ENCODE assay signal across 14 cellular contexts in genomic region chr17:6994118-6994598, GRCh38. TPM values are rescaled to one million over a fixed set of nuclear protein-coding genes. Genes with fewer than 3 reads are reported as not detected.
"Had no signal": no experiment of that assay in that cellular context is flagged by ENCODE, and none has a peak within 500 bp of the region (broad histone marks: within the 10 kb centered on the region; RNA-seq: fewer than 3 reads in every experiment).

No MANE protein-coding gene starts in this region.

- H3K4me1 Mint-ChIP-seq: activated CD4-positive, alpha-beta T cell treated with anti-CD3 and anti-CD28 coated beads for 36 hours; activated naive CD8-positive, alpha-beta T cell treated with anti-CD3 and anti-CD28 coated beads for 36 hours had no signal

- H3K4me3 ChIP-seq: pancreas, testis had no signal

- H3K9me3 Mint-ChIP-seq: activated CD4-positive, alpha-beta memory T cell treated with anti-CD3 and anti-CD28 coated beads for 36 hours; activated naive CD8-positive, alpha-beta T cell treated with anti-CD3 and anti-CD28 coated beads for 36 hours; activated T-cell treated with anti-CD3 and anti-CD28 coated beads, Interleukin-2, amount 50 U/mL, for 4 hours; stimulated activated naive CD8-positive, alpha-beta T cell treated with anti-CD3 and anti-CD28 coated beads, Interleukin-15, Interleukin-2, amounts not matched to agents 100 ng/mL and 50 ng/mL, for 24 hours had no signal

- H3K27ac Mint-ChIP-seq: activated CD4-positive, alpha-beta memory T cell treated with anti-CD3 and anti-CD28 coated beads for 36 hours; activated CD4-positive, alpha-beta T cell treated with anti-CD3 and anti-CD28 coated beads for 36 hours; activated naive CD8-positive, alpha-beta T cell treated with anti-CD3 and anti-CD28 coated beads for 36 hours; stimulated activated naive CD8-positive, alpha-beta T cell treated with anti-CD3 and anti-CD28 coated beads, Interleukin-15, Interleukin-2, amounts not matched to agents 100 ng/mL and 50 ng/mL, for 24 hours had no signal

- H3K27ac ChIP-seq: foreskin keratinocyte, pancreas, testis had no signal

- H3K27me3 Mint-ChIP-seq: activated CD4-positive, alpha-beta memory T cell treated with anti-CD3 and anti-CD28 coated beads for 36 hours; activated CD4-positive, alpha-beta T cell treated with anti-CD3 and anti-CD28 coated beads for 36 hours; activated naive CD8-positive, alpha-beta T cell treated with anti-CD3 and anti-CD28 coated beads for 36 hours; stimulated activated naive CD8-positive, alpha-beta T cell treated with anti-CD3 and anti-CD28 coated beads, Interleukin-15, Interleukin-2, amounts not matched to agents 100 ng/mL and 50 ng/mL, for 24 hours had no signal

- H3K4me1 ChIP-seq: foreskin keratinocyte, pancreas, testis had no signal

- DNase-seq: activated CD4-positive, alpha-beta memory T cell treated with anti-CD3 and anti-CD28 coated beads for 36 hours; activated CD4-positive, alpha-beta T cell treated with anti-CD3 and anti-CD28 coated beads for 36 hours; activated effector memory CD4-positive, alpha-beta T cell treated with Interleukin-2 at 50 U/mL for 16 hours; activated naive CD8-positive, alpha-beta T cell treated with anti-CD3 and anti-CD28 coated beads for 36 hours; activated T-cell treated with anti-CD3 and anti-CD28 coated beads, Interleukin-2, amount 50 U/mL, for 4 hours; cortex of kidney; effector CD4-positive, alpha-beta T cell; foreskin keratinocyte; glutamatergic neuron; pancreas; T-helper 9 cell; testis had no signal

- H3K4me3 Mint-ChIP-seq: activated CD4-positive, alpha-beta memory T cell treated with anti-CD3 and anti-CD28 coated beads for 36 hours; activated CD4-positive, alpha-beta T cell treated with anti-CD3 and anti-CD28 coated beads for 36 hours; activated naive CD8-positive, alpha-beta T cell treated with anti-CD3 and anti-CD28 coated beads for 36 hours; activated T-cell treated with anti-CD3 and anti-CD28 coated beads, Interleukin-2, amount 50 U/mL, for 4 hours; stimulated activated naive CD8-positive, alpha-beta T cell treated with anti-CD3 and anti-CD28 coated beads, Interleukin-15, Interleukin-2, amounts not matched to agents 100 ng/mL and 50 ng/mL, for 24 hours had no signal

- ATAC-seq: activated CD4-positive, alpha-beta T cell treated with anti-CD3 and anti-CD28 coated beads for 36 hours; activated T-cell treated with anti-CD3 and anti-CD28 coated beads, Interleukin-2, amount 50 U/mL, for 4 hours; foreskin keratinocyte; sciatic nerve had no signal

- H3K9me3 ChIP-seq: pancreas, testis had no signal

- H3K27me3 ChIP-seq: foreskin keratinocyte, pancreas, testis had no signal

RNA-seq across cellular contexts. Expression of gene ALOX12, which starts 1.7 kb away (rescaled TPM):
- total RNA-seq: activated CD4-positive, alpha-beta memory T cell treated with anti-CD3 and anti-CD28 coated beads for 36 hours; activated CD4-positive, alpha-beta T cell treated with anti-CD3 and anti-CD28 coated beads for 36 hours; activated naive CD8-positive, alpha-beta T cell treated with anti-CD3 and anti-CD28 coated beads for 36 hours; activated T-cell treated with anti-CD3 and anti-CD28 coated beads, Interleukin-2, amount 50 U/mL, for 4 hours; pancreas; sciatic nerve had no signal
